1 cellular context compared by ENCODE assay signal in genomic region chr22:45531944-45532631, GRCh38.
TF ChIP-seq lines count a peak whose summit lies in the region.

No MANE protein-coding gene starts in this region.

TF ChIP-seq in GM12891, 5 proteins besides CTCF, POLR2A, EP300 and RAD21 (continued from another document):
- no peak for TF ChIP-seq PAX5 (IDR thresholded peaks at IDR 0.05; ENCODE audit: insufficient read depth, low read length, severe bottlenecking)
TF ChIP-seq in GM12891: peak in this region for 0.
